10 cellular contexts compared by ENCODE assay signal in the genomic region with DNA sequence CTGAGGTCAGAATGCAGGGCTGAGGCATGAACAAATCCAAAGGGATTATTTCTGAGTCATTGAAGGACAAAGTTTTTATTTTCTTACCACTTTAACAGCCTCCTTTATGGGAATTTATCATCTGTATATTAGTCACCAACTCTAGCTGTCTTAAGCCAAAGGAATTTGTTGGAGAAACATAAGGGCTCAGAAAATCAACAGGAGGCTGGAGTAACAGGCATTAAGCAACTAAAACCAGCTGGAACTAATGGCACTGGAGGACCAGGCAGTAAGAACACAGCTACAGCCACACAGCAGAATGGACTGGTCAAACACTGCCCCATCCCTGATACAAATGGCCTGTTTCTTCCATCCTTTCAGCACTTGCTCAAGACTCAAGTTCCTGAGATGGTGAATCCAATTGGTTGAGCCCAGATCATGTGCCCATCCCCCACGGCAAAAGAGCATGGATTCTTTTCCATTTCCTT.
A peak's percentile ranks its signal among the peaks of the same experiment; 100 is the strongest.
DNase-seq lines count a peak whose midpoint lies in the region; ATAC-seq and TF ChIP-seq lines count a peak whose summit lies in the region.
"Had no signal": no experiment of that assay in that cellular context is flagged by ENCODE, and none has a peak within 500 bp of the region (broad histone marks: within the 10 kb centered on the region; RNA-seq: fewer than 3 reads in every experiment).

No MANE protein-coding gene starts in this region.

- H3K27ac ChIP-seq in HEK293 (ENCODE audit: extremely low read depth, low read depth, low read length) (no peak overlapping the region), gastroesophageal sphincter (no peak overlapping the region), tibial artery (peak overlapping the region; percentile 19 to 62), upper lobe of right lung (no peak overlapping the region), body of pancreas (no peak overlapping the region)

- POLR2A ChIA-PET in HEK293 (lab: Yijun Ruan, JAX): no interaction called here

- H3K36me3 ChIP-seq in HEK293 (ENCODE audit: control insufficient read depth in 2 of 2, insufficient read depth in 1 of 2, low read length in 2 of 2): no peaks in the 10 kb centered on the region
- no peaks in the 10 kb centered on the region for H3K36me3 ChIP-seq in gastroesophageal sphincter
- no peaks in the 10 kb centered on the region for H3K36me3 ChIP-seq in tibial artery
- H3K36me3 ChIP-seq in upper lobe of right lung: no peaks in the 10 kb centered on the region
- H3K36me3 ChIP-seq in body of pancreas (replicated peaks in 1 of 2; ENCODE audit: insufficient read depth in 1 of 2, low read depth in 2 of 2): no peaks in the 10 kb centered on the region
- H3K36me3 ChIP-seq: stomach had no signal

- CTCF ChIA-PET in HEK293 (lab: Yijun Ruan, JAX): interaction anchor here (0.8 kb wide), 1 partner anchor 58 kb away, joined by 3 read pairs; no protein-coding TSS in a partner anchor

- WGBS in gastroesophageal sphincter (ENCODE audit: low coverage in 1 of 2), 2 donors: 22 to 50% methylated on average over 1 of the region's 1 CpG
- WGBS in body of pancreas, 2 donors: 36 to 50% methylated on average over 1 of the region's 1 CpG

- ATAC-seq in gastroesophageal sphincter (peak; percentile 36), upper lobe of right lung (no peak), body of pancreas (no peak)

- H3K27me3 ChIP-seq in gastroesophageal sphincter (no peaks in the 10 kb centered on the region), tibial artery (no peaks in the 10 kb centered on the region), upper lobe of right lung (no peaks in the 10 kb centered on the region), body of pancreas (no peaks in the 10 kb centered on the region)
- H3K27me3 ChIP-seq: stomach had no signal

- H3K4me3 ChIP-seq in HEK293 (ENCODE audit: low read depth, low read length) (no peak overlapping the region), gastroesophageal sphincter (no peak overlapping the region), tibial artery (no peak overlapping the region), upper lobe of right lung (no peak overlapping the region), body of pancreas (no peak overlapping the region)
- H3K4me3 ChIP-seq: stomach had no signal

- DNase-seq in amniotic stem cell (lab: John Stamatoyannopoulos, UW): peak; percentile 88
- no peak for DNase-seq in tibial artery
- no peak for DNase-seq in upper lobe of right lung
- no peak for DNase-seq in Kasumi-1 (lab: John Stamatoyannopoulos, UW)
- no peak for DNase-seq in body of pancreas
- no peak for DNase-seq in NCI-H1092 treated with DMSO at 0.1 percent for 48 hours (lab: John Stamatoyannopoulos, UW)
- DNase-seq: activated CD4-positive, alpha-beta memory T cell treated with anti-CD3 and anti-CD28 coated beads for 36 hours; stomach had no signal

- no peaks in the 10 kb centered on the region for H3K9me3 ChIP-seq in HEK293 (ENCODE audit: control insufficient read depth, insufficient read depth, low read depth, low read length)
- no peaks in the 10 kb centered on the region for H3K9me3 ChIP-seq in gastroesophageal sphincter
- H3K9me3 ChIP-seq in tibial artery: no peaks in the 10 kb centered on the region
- no peaks in the 10 kb centered on the region for H3K9me3 ChIP-seq in upper lobe of right lung
- H3K9me3 ChIP-seq in body of pancreas: no peaks in the 10 kb centered on the region
- H3K9me3 ChIP-seq: stomach had no signal

- no peak for TF ChIP-seq EP300 in gastroesophageal sphincter (IDR thresholded peaks at IDR 0.05)

- TF ChIP-seq CTCF in HEK293 (tag by site-specific recombination; IDR thresholded peaks at IDR 0.05): no peak
- no peak for TF ChIP-seq CTCF in gastroesophageal sphincter (IDR thresholded peaks at IDR 0.05)
- no peak for TF ChIP-seq CTCF in tibial artery (IDR thresholded peaks at IDR 0.05)
- TF ChIP-seq CTCF in upper lobe of right lung (IDR thresholded peaks at IDR 0.05): no peak
- no peak for TF ChIP-seq CTCF in body of pancreas (IDR thresholded peaks at IDR 0.05)

- intact Hi-C loops in tibial artery (cut with DNase I; ENCODE audit: low total_unique reads): loop anchor here (10.0 kb wide), 1 partner anchor 156 kb away; a partner anchor contains a TSS
- intact Hi-C loops in upper lobe of right lung (cut with DNase I): no loop called here
- intact Hi-C loops in body of pancreas (cut with DNase I): no loop called here

- TF ChIP-seq POLR2A in gastroesophageal sphincter (IDR thresholded peaks at IDR 0.05) (no peak), body of pancreas (IDR thresholded peaks at IDR 0.05) (no peak)

- H3K4me1 ChIP-seq in HEK293 (ENCODE audit: control insufficient read depth, insufficient read depth, low read length): peaks cover 14% of the 10 kb centered on the region
- no peaks in the 10 kb centered on the region for H3K4me1 ChIP-seq in gastroesophageal sphincter
- H3K4me1 ChIP-seq in tibial artery: peaks cover 0 to 56% (median 12%) of the 10 kb centered on the region in 4 donors
- peaks cover 7% of the 10 kb centered on the region for H3K4me1 ChIP-seq in upper lobe of right lung
- H3K4me1 ChIP-seq in body of pancreas: no peaks in the 10 kb centered on the region

TF ChIP-seq in HEK293, 187 proteins besides CTCF, POLR2A, EP300 and RAD21 (continues in another document):
- TF ChIP-seq ZNF175 (tag by site-specific recombination; IDR thresholded peaks at IDR 0.05) (no peak), ZNF391 (tag by site-specific recombination; IDR thresholded peaks at IDR 0.05; ENCODE audit: borderline replicate concordance, low read depth) (no peak), ZNF24 (tag by site-specific recombination; IDR thresholded peaks at IDR 0.05) (0 out of 2 replicates have a peak, but pooled peaks have one; percentile 43), ZNF514 (tag by site-specific recombination; IDR thresholded peaks at IDR 0.05) (no peak), SCRT2 (tag by site-specific recombination; IDR thresholded peaks at IDR 0.05) (peak; percentile 98), ZNF670 (tag by site-specific recombination; IDR thresholded peaks at IDR 0.05; ENCODE audit: low read depth) (no peak), FEZF1 (tag by site-specific recombination; IDR thresholded peaks at IDR 0.05) (peak; percentile 72), SP2 (tag by site-specific recombination; IDR thresholded peaks at IDR 0.05) (no peak), ZNF521 (tag by site-specific recombination; IDR thresholded peaks at IDR 0.05) (no peak), ZNF660 (tag by site-specific recombination; IDR thresholded peaks at IDR 0.05) (peak; percentile 62; the same call in 1 of the 2 replicates), ZNF548 (tag by site-specific recombination; IDR thresholded peaks at IDR 0.05) (no peak), ZNF843 (tag by site-specific recombination; IDR thresholded peaks at IDR 0.05) (no peak), ZBTB20 (tag by site-specific recombination; IDR thresholded peaks at IDR 0.05) (no peak), ZNF629 (tag by site-specific recombination; IDR thresholded peaks at IDR 0.05) (peak; percentile 45; the same call in 1 of the 2 replicates)
- TF ChIP-seq, protein P1, sequence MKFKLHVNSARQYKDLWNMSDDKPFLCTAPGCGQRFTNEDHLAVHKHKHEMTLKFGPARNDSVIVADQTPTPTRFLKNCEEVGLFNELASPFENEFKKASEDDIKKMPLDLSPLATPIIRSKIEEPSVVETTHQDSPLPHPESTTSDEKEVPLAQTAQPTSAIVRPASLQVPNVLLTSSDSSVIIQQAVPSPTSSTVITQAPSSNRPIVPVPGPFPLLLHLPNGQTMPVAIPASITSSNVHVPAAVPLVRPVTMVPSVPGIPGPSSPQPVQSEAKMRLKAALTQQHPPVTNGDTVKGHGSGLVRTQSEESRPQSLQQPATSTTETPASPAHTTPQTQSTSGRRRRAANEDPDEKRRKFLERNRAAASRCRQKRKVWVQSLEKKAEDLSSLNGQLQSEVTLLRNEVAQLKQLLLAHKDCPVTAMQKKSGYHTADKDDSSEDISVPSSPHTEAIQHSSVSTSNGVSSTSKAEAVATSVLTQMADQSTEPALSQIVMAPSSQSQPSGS (tag by site-specific recombination; IDR thresholded peaks at IDR 0.05; ENCODE audit: low read depth): no peak
- TF ChIP-seq, protein P2, sequence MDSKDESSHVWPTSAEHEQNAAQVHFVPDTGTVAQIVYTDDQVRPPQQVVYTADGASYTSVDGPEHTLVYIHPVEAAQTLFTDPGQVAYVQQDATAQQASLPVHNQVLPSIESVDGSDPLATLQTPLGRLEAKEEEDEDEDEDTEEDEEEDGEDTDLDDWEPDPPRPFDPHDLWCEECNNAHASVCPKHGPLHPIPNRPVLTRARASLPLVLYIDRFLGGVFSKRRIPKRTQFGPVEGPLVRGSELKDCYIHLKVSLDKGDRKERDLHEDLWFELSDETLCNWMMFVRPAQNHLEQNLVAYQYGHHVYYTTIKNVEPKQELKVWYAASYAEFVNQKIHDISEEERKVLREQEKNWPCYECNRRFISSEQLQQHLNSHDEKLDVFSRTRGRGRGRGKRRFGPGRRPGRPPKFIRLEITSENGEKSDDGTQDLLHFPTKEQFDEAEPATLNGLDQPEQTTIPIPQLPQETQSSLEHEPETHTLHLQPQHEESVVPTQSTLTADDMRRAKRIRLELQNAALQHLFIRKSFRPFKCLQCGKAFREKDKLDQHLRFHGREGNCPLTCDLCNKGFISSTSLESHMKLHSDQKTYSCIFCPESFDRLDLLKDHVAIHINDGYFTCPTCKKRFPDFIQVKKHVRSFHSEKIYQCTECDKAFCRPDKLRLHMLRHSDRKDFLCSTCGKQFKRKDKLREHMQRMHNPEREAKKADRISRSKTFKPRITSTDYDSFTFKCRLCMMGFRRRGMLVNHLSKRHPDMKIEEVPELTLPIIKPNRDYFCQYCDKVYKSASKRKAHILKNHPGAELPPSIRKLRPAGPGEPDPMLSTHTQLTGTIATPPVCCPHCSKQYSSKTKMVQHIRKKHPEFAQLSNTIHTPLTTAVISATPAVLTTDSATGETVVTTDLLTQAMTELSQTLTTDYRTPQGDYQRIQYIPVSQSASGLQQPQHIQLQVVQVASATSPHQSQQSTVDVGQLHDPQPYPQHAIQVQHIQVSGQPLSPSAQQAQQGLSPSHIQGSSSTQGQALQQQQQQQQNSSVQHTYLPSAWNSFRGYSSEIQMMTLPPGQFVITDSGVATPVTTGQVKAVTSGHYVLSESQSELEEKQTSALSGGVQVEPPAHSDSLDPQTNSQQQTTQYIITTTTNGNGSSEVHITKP (tag by site-specific recombination; IDR thresholded peaks at IDR 0.05): peak; percentile 57; the same call in 1 of the 2 replicates
- TF ChIP-seq, protein P3, sequence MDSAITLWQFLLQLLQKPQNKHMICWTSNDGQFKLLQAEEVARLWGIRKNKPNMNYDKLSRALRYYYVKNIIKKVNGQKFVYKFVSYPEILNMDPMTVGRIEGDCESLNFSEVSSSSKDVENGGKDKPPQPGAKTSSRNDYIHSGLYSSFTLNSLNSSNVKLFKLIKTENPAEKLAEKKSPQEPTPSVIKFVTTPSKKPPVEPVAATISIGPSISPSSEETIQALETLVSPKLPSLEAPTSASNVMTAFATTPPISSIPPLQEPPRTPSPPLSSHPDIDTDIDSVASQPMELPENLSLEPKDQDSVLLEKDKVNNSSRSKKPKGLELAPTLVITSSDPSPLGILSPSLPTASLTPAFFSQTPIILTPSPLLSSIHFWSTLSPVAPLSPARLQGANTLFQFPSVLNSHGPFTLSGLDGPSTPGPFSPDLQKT (IDR thresholded peaks at IDR 0.05; ENCODE audit: borderline replicate concordance, low read depth, low read length): no peak

Comparison
In these comparisons a context has a peak if more than half of its experiments do, and no peak if none do; other contexts are left out.
1. H3K27ac ChIP-seq: peak in tibial artery (2 of 2); none in HEK293 (single experiment), gastroesophageal sphincter (0 of 4), upper lobe of right lung (single experiment) and body of pancreas (0 of 4).